ENCODE assay signal across 1 cellular context in genomic region chr1:204112876-204113730, GRCh38.
TF ChIP-seq lines count a peak whose summit lies in the region.

No MANE protein-coding gene starts in this region.

TF ChIP-seq in HEK293T, 16 proteins besides CTCF, POLR2A, EP300 and RAD21 (continued from another document):
- no peak for TF ChIP-seq LEF1 (IDR thresholded peaks at IDR 0.05; ENCODE audit: borderline replicate concordance)
- no peak for TF ChIP-seq L3MBTL2 (conservative IDR thresholded peaks at IDR 0.05)
- no peak for TF ChIP-seq FOXA1 (IDR thresholded peaks at IDR 0.05)
TF ChIP-seq in HEK293T: peak in this region for 0.
